1 cellular context compared by ENCODE assay signal in genomic region chr16:14475370-14476139, GRCh38.
TF ChIP-seq lines count a peak whose summit lies in the region.

No MANE protein-coding gene starts in this region.

TF ChIP-seq in HepG2, 621 proteins besides CTCF, POLR2A, EP300 and RAD21 (continued from another document and continues in another):
- TF ChIP-seq TRIM24 (CRISPR knock-in tag; IDR thresholded peaks at IDR 0.05) (no peak), ETV5 (CRISPR knock-in tag; IDR thresholded peaks at IDR 0.05; ENCODE audit: borderline replicate concordance) (peak; percentile 31; the same call in 1 of the 2 replicates), HNRNPH1 (optimal IDR thresholded peaks at IDR 0.05; ENCODE audit: low read depth, low read length) (no peak), ZNF792 (CRISPR knock-in tag; IDR thresholded peaks at IDR 0.05) (peak; percentile 83; the same call in 1 of the 2 replicates), ZNF17 (CRISPR knock-in tag; IDR thresholded peaks at IDR 0.05) (no peak), HDAC2 (CRISPR knock-in tag; IDR thresholded peaks at IDR 0.05) (peak; percentile 72), CHCHD3 (CRISPR knock-in tag; IDR thresholded peaks at IDR 0.05) (no peak), CREB1 (IDR thresholded peaks at IDR 0.05) (no peak), CREB1 (CRISPR knock-in tag; IDR thresholded peaks at IDR 0.05) (peak; percentile 23; the same call in 1 of the 2 replicates), ZNF564 (CRISPR knock-in tag; IDR thresholded peaks at IDR 0.05) (no peak), NONO (IDR thresholded peaks at IDR 0.05) (no peak), NONO (CRISPR knock-in tag; conservative IDR thresholded peaks at IDR 0.05) (no peak), ZNF614 (CRISPR knock-in tag; IDR thresholded peaks at IDR 0.05; ENCODE audit: borderline replicate concordance) (no peak), GTF2F1 (IDR thresholded peaks at IDR 0.05; ENCODE audit: low read length) (no peak), JDP2 (CRISPR knock-in tag; IDR thresholded peaks at IDR 0.05; ENCODE audit: borderline replicate concordance) (no peak), ZC3H4 (CRISPR knock-in tag; IDR thresholded peaks at IDR 0.05; ENCODE audit: borderline replicate concordance) (no peak), SCMH1 (CRISPR knock-in tag; IDR thresholded peaks at IDR 0.05; ENCODE audit: borderline replicate concordance) (no peak), ZNF263 (CRISPR knock-in tag; IDR thresholded peaks at IDR 0.05) (no peak), ZNF775 (CRISPR knock-in tag; IDR thresholded peaks at IDR 0.05; ENCODE audit: borderline replicate concordance) (no peak), GTF3A (CRISPR knock-in tag; conservative IDR thresholded peaks at IDR 0.05) (no peak), ZNF646 (CRISPR knock-in tag; IDR thresholded peaks at IDR 0.05) (no peak), SAFB2 (CRISPR knock-in tag; IDR thresholded peaks at IDR 0.05; ENCODE audit: borderline replicate concordance, low read depth) (no peak), HMGXB3 (CRISPR knock-in tag; IDR thresholded peaks at IDR 0.05; ENCODE audit: borderline replicate concordance) (peak; percentile 72; the same call in 1 of the 2 replicates), HOXD1 (CRISPR knock-in tag; IDR thresholded peaks at IDR 0.05) (no peak), ZNF121 (CRISPR knock-in tag; IDR thresholded peaks at IDR 0.05) (no peak), KLF11 (CRISPR knock-in tag; IDR thresholded peaks at IDR 0.05) (no peak), KLF13 (CRISPR knock-in tag; IDR thresholded peaks at IDR 0.05) (no peak), NCOA2 (CRISPR knock-in tag; IDR thresholded peaks at IDR 0.05) (no peak; the same call in 1 of the 2 replicates), NKX3-1 (CRISPR knock-in tag; IDR thresholded peaks at IDR 0.05) (no peak), SNRNP70 (IDR thresholded peaks at IDR 0.05; ENCODE audit: low read depth, low read length) (no peak), ZNF3 (CRISPR knock-in tag; IDR thresholded peaks at IDR 0.05) (no peak), MYC (CRISPR knock-in tag; IDR thresholded peaks at IDR 0.05; ENCODE audit: borderline replicate concordance) (peak; percentile 77), ATF1 (CRISPR knock-in tag; IDR thresholded peaks at IDR 0.05) (peak; percentile 47; the same call in 1 of the 2 replicates), ZNF562 (CRISPR knock-in tag; IDR thresholded peaks at IDR 0.05; ENCODE audit: borderline replicate concordance) (no peak), ZFP91 (CRISPR knock-in tag; IDR thresholded peaks at IDR 0.05; ENCODE audit: borderline replicate concordance) (no peak), REXO4 (CRISPR knock-in tag; IDR thresholded peaks at IDR 0.05; ENCODE audit: borderline replicate concordance) (no peak), TMF1 (CRISPR knock-in tag; IDR thresholded peaks at IDR 0.05; ENCODE audit: low read depth) (no peak), THAP9 (CRISPR knock-in tag; IDR thresholded peaks at IDR 0.05; ENCODE audit: borderline replicate concordance) (no peak), ZNF280D (CRISPR knock-in tag; IDR thresholded peaks at IDR 0.05) (no peak), SSRP1 (CRISPR knock-in tag; IDR thresholded peaks at IDR 0.05) (no peak), TCF12 (IDR thresholded peaks at IDR 0.05) (no peak), TCF12 (CRISPR knock-in tag; IDR thresholded peaks at IDR 0.05) (no peak), MIER3 (CRISPR knock-in tag; IDR thresholded peaks at IDR 0.05; ENCODE audit: borderline replicate concordance) (peak; percentile 68; the same call in 1 of the 2 replicates), TBP (CRISPR knock-in tag; IDR thresholded peaks at IDR 0.05) (no peak)
